1 cellular context compared by ENCODE assay signal in the genomic region with DNA sequence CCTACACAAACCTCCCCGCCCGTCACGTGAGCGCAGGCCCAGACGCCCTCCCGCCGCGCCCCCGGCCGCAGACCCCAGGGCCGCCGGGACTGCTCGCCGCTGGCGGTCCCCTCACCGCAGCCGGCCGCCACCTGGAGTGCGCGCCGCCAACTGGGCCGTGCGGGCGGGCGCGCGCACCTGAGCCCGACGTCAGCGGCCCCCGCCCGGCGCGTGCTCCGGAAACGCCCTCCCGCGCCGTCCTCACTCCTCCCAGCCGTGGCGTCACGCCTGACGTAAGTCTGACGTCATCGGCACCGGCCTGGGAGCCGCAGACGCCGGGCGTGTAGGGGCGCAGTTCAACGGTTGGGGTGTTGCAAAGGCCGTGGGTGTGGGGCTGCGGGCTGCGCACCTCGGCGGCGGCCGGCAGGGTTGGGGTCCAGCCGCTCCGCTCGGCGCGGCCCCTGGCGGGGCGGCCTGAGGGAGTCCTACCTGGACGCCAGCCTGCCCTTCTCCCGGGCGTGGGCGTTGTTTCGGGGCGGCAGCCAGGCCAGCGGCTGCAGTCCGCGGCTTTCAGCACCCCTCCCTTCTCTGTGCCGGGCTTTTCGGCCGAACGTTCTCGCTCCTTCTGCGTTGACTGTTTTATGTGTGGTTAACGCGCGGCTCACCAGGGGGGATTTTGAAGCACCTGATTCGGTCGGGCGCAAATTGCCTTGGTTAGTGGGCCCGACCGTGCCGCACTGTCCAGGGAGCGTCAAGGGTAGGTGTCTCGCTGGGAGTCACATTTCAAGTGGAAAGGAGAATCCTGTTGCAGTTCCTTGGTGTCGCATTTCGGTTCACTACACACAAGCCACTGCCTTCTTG.
TF ChIP-seq lines count a peak whose summit lies in the region.

TSS of gene JOSD1 (minus strand) at position 155 of the 840 bp plus-strand sequence. CDS start 956 bp downstream, outside the sequence.

TF ChIP-seq in HEK293, 187 proteins besides CTCF, POLR2A, EP300 and RAD21 (continued from another document):
- peak; percentile 98 for TF ChIP-seq ZBTB48 (tag by site-specific recombination; IDR thresholded peaks at IDR 0.05)
- TF ChIP-seq ZNF19 (tag by site-specific recombination; IDR thresholded peaks at IDR 0.05; ENCODE audit: low read depth), result no peak
- TF ChIP-seq, protein P1, sequence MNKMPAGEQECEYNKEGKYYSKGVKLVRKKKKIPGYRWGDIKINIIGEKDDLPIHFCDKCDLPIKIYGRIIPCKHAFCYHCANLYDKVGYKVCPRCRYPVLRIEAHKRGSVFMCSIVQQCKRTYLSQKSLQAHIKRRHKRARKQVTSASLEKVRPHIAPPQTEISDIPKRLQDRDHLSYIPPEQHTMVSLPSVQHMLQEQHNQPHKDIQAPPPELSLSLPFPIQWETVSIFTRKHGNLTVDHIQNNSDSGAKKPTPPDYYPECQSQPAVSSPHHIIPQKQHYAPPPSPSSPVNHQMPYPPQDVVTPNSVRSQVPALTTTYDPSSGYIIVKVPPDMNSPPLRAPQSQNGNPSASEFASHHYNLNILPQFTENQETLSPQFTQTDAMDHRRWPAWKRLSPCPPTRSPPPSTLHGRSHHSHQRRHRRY (tag by site-specific recombination; IDR thresholded peaks at IDR 0.05), result no peak
- TF ChIP-seq, protein P2, sequence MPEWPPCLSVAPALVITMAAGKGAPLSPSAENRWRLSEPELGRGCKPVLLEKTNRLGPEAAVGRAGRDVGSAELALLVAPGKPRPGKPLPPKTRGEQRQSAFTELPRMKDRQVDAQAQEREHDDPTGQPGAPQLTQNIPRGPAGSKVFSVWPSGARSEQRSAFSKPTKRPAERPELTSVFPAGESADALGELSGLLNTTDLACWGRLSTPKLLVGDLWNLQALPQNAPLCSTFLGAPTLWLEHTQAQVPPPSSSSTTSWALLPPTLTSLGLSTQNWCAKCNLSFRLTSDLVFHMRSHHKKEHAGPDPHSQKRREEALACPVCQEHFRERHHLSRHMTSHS (tag by site-specific recombination; IDR thresholded peaks at IDR 0.05), result no peak
- TF ChIP-seq, protein P3, sequence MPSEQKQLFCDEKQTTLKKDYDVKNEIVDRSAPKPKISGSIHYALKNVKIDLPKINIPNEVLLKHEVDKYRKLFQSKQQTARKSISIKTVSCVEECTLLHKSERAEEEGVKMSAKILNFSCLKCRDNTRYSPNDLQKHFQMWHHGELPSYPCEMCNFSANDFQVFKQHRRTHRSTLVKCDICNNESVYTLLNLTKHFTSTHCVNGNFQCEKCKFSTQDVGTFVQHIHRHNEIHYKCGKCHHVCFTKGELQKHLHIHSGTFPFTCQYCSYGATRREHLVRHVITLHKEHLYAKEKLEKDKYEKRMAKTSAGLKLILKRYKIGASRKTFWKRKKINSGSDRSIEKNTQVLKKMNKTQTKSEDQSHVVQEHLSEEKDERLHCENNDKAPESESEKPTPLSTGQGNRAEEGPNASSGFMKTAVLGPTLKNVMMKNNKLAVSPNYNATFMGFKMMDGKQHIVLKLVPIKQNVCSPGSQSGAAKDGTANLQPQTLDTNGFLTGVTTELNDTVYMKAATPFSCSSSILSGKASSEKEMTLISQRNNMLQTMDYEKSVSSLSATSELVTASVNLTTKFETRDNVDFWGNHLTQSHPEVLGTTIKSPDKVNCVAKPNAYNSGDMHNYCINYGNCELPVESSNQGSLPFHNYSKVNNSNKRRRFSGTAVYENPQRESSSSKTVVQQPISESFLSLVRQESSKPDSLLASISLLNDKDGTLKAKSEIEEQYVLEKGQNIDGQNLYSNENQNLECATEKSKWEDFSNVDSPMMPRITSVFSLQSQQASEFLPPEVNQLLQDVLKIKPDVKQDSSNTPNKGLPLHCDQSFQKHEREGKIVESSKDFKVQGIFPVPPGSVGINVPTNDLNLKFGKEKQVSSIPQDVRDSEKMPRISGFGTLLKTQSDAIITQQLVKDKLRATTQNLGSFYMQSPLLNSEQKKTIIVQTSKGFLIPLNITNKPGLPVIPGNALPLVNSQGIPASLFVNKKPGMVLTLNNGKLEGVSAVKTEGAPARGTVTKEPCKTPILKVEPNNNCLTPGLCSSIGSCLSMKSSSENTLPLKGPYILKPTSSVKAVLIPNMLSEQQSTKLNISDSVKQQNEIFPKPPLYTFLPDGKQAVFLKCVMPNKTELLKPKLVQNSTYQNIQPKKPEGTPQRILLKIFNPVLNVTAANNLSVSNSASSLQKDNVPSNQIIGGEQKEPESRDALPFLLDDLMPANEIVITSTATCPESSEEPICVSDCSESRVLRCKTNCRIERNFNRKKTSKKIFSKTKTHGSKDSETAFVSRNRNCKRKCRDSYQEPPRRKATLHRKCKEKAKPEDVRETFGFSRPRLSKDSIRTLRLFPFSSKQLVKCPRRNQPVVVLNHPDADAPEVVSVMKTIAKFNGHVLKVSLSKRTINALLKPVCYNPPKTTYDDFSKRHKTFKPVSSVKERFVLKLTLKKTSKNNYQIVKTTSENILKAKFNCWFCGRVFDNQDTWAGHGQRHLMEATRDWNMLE (tag by site-specific recombination; conservative IDR thresholded peaks at IDR 0.05; ENCODE audit: low read depth), result no peak
- no peak for TF ChIP-seq ZNF670 (tag by site-specific recombination; IDR thresholded peaks at IDR 0.05; ENCODE audit: low read depth)
- peak; percentile 100 for TF ChIP-seq ZBTB8A (tag by site-specific recombination; IDR thresholded peaks at IDR 0.05)
- TF ChIP-seq ZNF610 (tag by site-specific recombination; IDR thresholded peaks at IDR 0.05; ENCODE audit: borderline replicate concordance), result peak; percentile 96
- TF ChIP-seq ZNF571 (tag by site-specific recombination; IDR thresholded peaks at IDR 0.05), result no peak
